20 cellular contexts compared by ENCODE assay signal in genomic region chr14:34851395-34851794, GRCh38. TPM values are rescaled to one million over a fixed set of nuclear protein-coding genes. Genes with fewer than 3 reads are reported as not detected.
DNase-seq lines count a peak whose midpoint lies in the region; ATAC-seq, FAIRE-seq and TF ChIP-seq lines count a peak whose summit lies in the region.
"Had no signal": no experiment of that assay in that cellular context is flagged by ENCODE, and none has a peak within 500 bp of the region (broad histone marks: within the 10 kb centered on the region; RNA-seq: fewer than 3 reads in every experiment).

No MANE protein-coding gene starts in this region.

- ATAC-seq in IMR-90 (ENCODE audit: low read depth) (no peak), GM18858 (IDR thresholded peaks at IDR 0.05; ENCODE audit: unreplicated experiment) (no peak)
- ATAC-seq: esophagus mucosa, left cardiac atrium had no signal

- H3K56ac ChIP-seq in IMR-90 (ENCODE audit: extremely low read depth, insufficient read depth, low read length) = no peak overlapping the region

- TF ChIP-seq CTCF in IMR-90 (conservative IDR thresholded peaks at IDR 0.05; ENCODE audit: low read depth, low read length) = no peak
- no peak for TF ChIP-seq CTCF in bronchial epithelial cell (IDR thresholded peaks at IDR 0.05; ENCODE audit: insufficient read depth, low read length, severe bottlenecking)
- no peak for TF ChIP-seq CTCF in GM13977 (IDR thresholded peaks at IDR 0.05; ENCODE audit: extremely low read depth, insufficient read depth, missing control alignments)

- DNase-seq in AG08395 (ENCODE audit: low spot score) (peak; percentile 69), IMR-90 (peak; percentile 71), bronchial epithelial cell (ENCODE audit: low read depth) (peak; percentile 83), hepatic stellate cell (ENCODE audit: low spot score) (peak; percentile 22), GM13977 (ENCODE audit: low spot score) (no peak), NOMO-1 treated with DMSO at 0.1 percent for 48 hours (lab: John Stamatoyannopoulos, UW; ENCODE audit: unreplicated experiment) (no peak)
- DNase-seq in activated naive CD4-positive, alpha-beta T cell treated with anti-CD3 and anti-CD28 coated beads, Interleukin-2, amount 50 U/mL, for 16 hours = no peak
- DNase-seq: activated CD4-positive, CD25-positive, alpha-beta regulatory T cell; activated effector memory CD4-positive, alpha-beta T cell treated with Interleukin-2 at 50 U/mL for 16 hours; anterior cingulate cortex; DND-41; left cardiac atrium; NCI-H1930; NCI-H446 treated with DMSO at 0.1 percent for 48 hours; SHP77; T-helper 2 cell; uterus had no signal

- H3K18ac ChIP-seq in IMR-90 (ENCODE audit: low read depth, low read length) = no peak overlapping the region

- H3K4me2 ChIP-seq in IMR-90 (ENCODE audit: low read depth, low read length) = no peak overlapping the region
- H3K4me2 ChIP-seq: neural progenitor cell had no signal

- H3K36me3 ChIP-seq in IMR-90 (ENCODE audit: control insufficient read depth, insufficient read depth, low read length) = peaks cover 9% of the 10 kb centered on the region
- peaks cover 2% of the 10 kb centered on the region for H3K36me3 ChIP-seq in bronchial epithelial cell (ENCODE audit: control insufficient read depth, insufficient read depth, low read length)
- H3K36me3 ChIP-seq: neural progenitor cell, uterus had no signal

- TF ChIP-seq POLR2A in IMR-90 (IDR thresholded peaks at IDR 0.05; ENCODE audit: low read depth, low read length) = no peak

- 0 out of 2 replicates have a peak overlapping the region, but pooled peaks have one; percentile 3 for H4K91ac ChIP-seq in IMR-90 (ENCODE audit: insufficient read depth, low read depth, low read length)

- no peaks in the 10 kb centered on the region; the same call in 1 of the 2 replicates for H4K20me1 ChIP-seq in IMR-90 (ENCODE audit: insufficient read depth, low read length)

- no peak overlapping the region for H3K27ac ChIP-seq in IMR-90 (ENCODE audit: insufficient read depth, low read length)
- H3K27ac ChIP-seq: neural progenitor cell, uterus had no signal

- intact Hi-C loops in IMR-90 (cut with micrococcal nuclease) = no loop called here

- dilution Hi-C loops in IMR-90 (cut with HindIII; ENCODE audit: low sequenced_read_pairs, unreplicated experiment) = no loop called here

- no peak overlapping the region for H2AK9ac ChIP-seq in IMR-90 (replicated peaks; ENCODE audit: low read depth, low read length, poor library complexity)

- H3K23ac ChIP-seq in IMR-90 (ENCODE audit: low read depth, low read length) = no peak overlapping the region

- in situ Hi-C loops in IMR-90 (cut with MboI; ENCODE audit: low sequenced_read_pairs) (no loop called here), GM13977 (cut with MboI; ENCODE audit: low pct_unique_long_range_greater_than_20kb, low sequenced_read_pairs, unreplicated experiment) (no loop called here)

- H2BK5ac ChIP-seq in IMR-90 (ENCODE audit: low read depth, low read length, poor library complexity, severe bottlenecking) = no peak overlapping the region

- H2AFZ ChIP-seq in IMR-90 (replicated peaks; ENCODE audit: low read length, poor library complexity) = no peak overlapping the region
- H2AFZ ChIP-seq: neural progenitor cell had no signal

- TF ChIP-seq RAD21 in IMR-90 (IDR thresholded peaks at IDR 0.05; ENCODE audit: low read length) = no peak

- H2BK20ac ChIP-seq in IMR-90 (ENCODE audit: low read depth, low read length) = no peak overlapping the region

- no peak overlapping the region for H2BK15ac ChIP-seq in IMR-90 (ENCODE audit: low read depth, low read length)

- CTCF ChIA-PET in IMR-90 (lab: Yijun Ruan, JAX) = no interaction called here

- H3K9me1 ChIP-seq in IMR-90 (ENCODE audit: insufficient read depth, low read length) = no peaks in the 10 kb centered on the region

- no peaks in the 10 kb centered on the region; the same call in 1 of the 2 replicates for H3K4me1 ChIP-seq in IMR-90 (ENCODE audit: control insufficient read depth, insufficient read depth, low read length)
- H3K4me1 ChIP-seq: neural progenitor cell, uterus had no signal

- no peak overlapping the region for H3K4ac ChIP-seq in IMR-90 (ENCODE audit: low read depth, low read length)

- H3K9ac ChIP-seq in IMR-90 (ENCODE audit: low read depth, low read length) = no peak overlapping the region
- H3K9ac ChIP-seq: neural progenitor cell had no signal

- no peak overlapping the region for H2BK120ac ChIP-seq in IMR-90 (ENCODE audit: low read depth, low read length)

- no peak overlapping the region for H2AK5ac ChIP-seq in IMR-90 (ENCODE audit: low read depth, low read length)

- peaks cover 22 to 45% of the 10 kb centered on the region in 2 experiments; a peak in 3 of 4 replicates for H3K79me1 ChIP-seq in IMR-90 (ENCODE audit: low read depth in 1 of 2, low read length in 2 of 2)

- H4K5ac ChIP-seq in IMR-90 (ENCODE audit: low read depth, low read length) = no peak overlapping the region

- no peaks in the 10 kb centered on the region for H3K27me3 ChIP-seq in IMR-90 (ENCODE audit: control insufficient read depth, insufficient read depth, low read length)
- no peaks in the 10 kb centered on the region for H3K27me3 ChIP-seq in bronchial epithelial cell (ENCODE audit: control insufficient read depth, insufficient read depth, low read length)
- H3K27me3 ChIP-seq: neural progenitor cell, uterus had no signal

- no peak for FAIRE-seq in bronchial epithelial cell (lab: Jason Lieb, UNC)

- POLR2A ChIA-PET in IMR-90 (lab: Charles Lee; ENCODE audit: unreplicated experiment) = interaction anchor here (0.6 kb wide), 1 partner anchor 801 kb away, joined by 5 read pairs; no protein-coding TSS in a partner anchor

- 45% methylated on average over 2 of the region's 2 CpGs; no CpG with 5 or more reads in 1 of the 2 experiments for WGBS in IMR-90 (ENCODE audit: extremely low coverage in 2 of 2, insufficient read length in 1 of 2), 2 experiments

- no peaks in the 10 kb centered on the region for H3K9me3 ChIP-seq in IMR-90 (ENCODE audit: control insufficient read depth, insufficient read depth, low read length)
- H3K9me3 ChIP-seq: uterus had no signal

- H3K4me3 ChIP-seq in IMR-90 (ENCODE audit: insufficient read depth, low read depth, low read length) = no peak overlapping the region
- H3K4me3 ChIP-seq in bronchial epithelial cell (ENCODE audit: low read depth, low read length) = no peak overlapping the region
- H3K4me3 ChIP-seq: neural progenitor cell, uterus had no signal

- no TSS peak for BruUV-seq in IMR-90 (replicated peaks; lab: Mats Ljungman, UMichigan)

- peak overlapping the region in 1 of 2 experiments; percentile 69; a peak in 1 of 4 replicates for H4K8ac ChIP-seq in IMR-90 (ENCODE audit: low read depth in 2 of 2, low read length in 2 of 2)

- H3K14ac ChIP-seq in IMR-90 (replicated peaks; ENCODE audit: low read depth, low read length) = peak overlapping the region; percentile 83; the same call in 1 of the 2 replicates

TF ChIP-seq in IMR-90, 13 proteins besides CTCF, POLR2A, EP300 and RAD21:
- TF ChIP-seq NFE2L2 (IDR thresholded peaks at IDR 0.05; ENCODE audit: low read depth, low read length) = no peak
- no peak for TF ChIP-seq ELK1 (IDR thresholded peaks at IDR 0.05; ENCODE audit: borderline replicate concordance, low read depth, low read length)
- no peak for TF ChIP-seq RCOR1 (IDR thresholded peaks at IDR 0.05; ENCODE audit: insufficient replicate concordance, low read length)
- TF ChIP-seq CEBPB (IDR thresholded peaks at IDR 0.05; ENCODE audit: low read depth, low read length) = peak; percentile 36; the same call in 1 of the 2 replicates
- TF ChIP-seq BHLHE40 (IDR thresholded peaks at IDR 0.05; ENCODE audit: low read depth, low read length) = no peak
- no peak for TF ChIP-seq MXI1 (IDR thresholded peaks at IDR 0.05; ENCODE audit: borderline replicate concordance, low read depth, low read length)

RNA-seq across cellular contexts. Expression of gene BAZ1A, which starts 23.8 kb away (rescaled TPM):
- total RNA-seq in IMR-90 (2012; rRNA removed) (23.8 and 43.6 TPM in 2 replicates), bronchial epithelial cell (34.6 and 35.0 TPM in 2 replicates)
- polyA plus RNA-seq in IMR-90 (2012; rRNA removed) = 15.3 and 17.1 TPM in 2 replicates
- polyA plus RNA-seq in IMR-90 (2012; cell fraction: cytosol; rRNA removed) = 2.1 and 2.6 TPM in 2 replicates
- polyA plus RNA-seq in IMR-90 (2012; cell fraction: nucleus; rRNA removed; ENCODE audit: low replicate concordance) = 3.1 and 27.1 TPM in 2 replicates

Comparison
In these comparisons a context has a peak if more than half of its experiments do, and no peak if none do; other contexts are left out.
1. DNase-seq: peak in AG08395 (single experiment), IMR-90 (single experiment), bronchial epithelial cell (single experiment) and hepatic stellate cell (single experiment); none in activated naive CD4-positive, alpha-beta T cell treated with anti-CD3 and anti-CD28 coated beads, Interleukin-2, amount 50 U/mL, for 16 hours (single experiment), GM13977 (single experiment) and NOMO-1 treated with DMSO at 0.1 percent for 48 hours (single experiment).